In the genomic region with DNA sequence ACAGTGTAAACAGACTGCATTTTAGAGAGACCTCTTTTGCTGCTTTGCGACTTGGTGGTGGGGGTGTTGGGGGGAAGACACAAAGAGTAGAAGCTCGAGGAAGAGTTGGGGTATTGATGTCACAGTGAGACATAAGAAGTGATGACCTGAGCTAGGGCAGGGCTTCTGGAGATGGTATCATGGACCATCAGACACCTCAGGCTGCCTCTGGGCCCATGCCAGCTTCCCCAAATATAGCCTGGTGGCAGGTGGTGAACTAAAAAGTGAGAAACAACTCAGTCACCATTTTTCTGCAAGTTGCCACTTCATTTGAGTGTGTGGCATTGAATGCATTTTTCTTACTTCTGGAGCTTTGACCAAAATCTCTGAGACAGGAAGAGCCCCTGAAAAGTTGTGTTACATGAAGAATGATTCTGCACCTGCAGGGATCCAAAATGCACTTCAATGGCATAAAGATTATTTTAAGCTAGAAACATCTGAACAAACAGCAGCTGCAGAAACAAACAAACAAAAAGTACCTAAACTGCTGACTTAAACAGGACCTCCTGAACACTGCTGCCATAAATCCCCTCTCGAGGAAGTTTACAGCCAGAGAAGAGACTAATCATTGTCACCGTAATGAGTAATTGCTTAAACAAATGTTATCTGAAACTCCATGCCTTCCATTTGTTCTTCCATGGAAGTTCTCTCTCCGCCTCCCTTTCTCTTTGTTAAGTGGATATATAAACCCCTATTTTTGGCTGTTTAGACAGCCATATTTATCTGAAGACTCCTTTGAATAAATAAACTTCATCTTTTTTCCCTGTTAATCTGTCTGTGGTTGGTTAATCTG, we compare ENCODE assay signal across 16 cellular contexts. TPM values are rescaled to one million over a fixed set of nuclear protein-coding genes. Genes with fewer than 3 reads are reported as not detected.
DNase-seq lines count a peak whose midpoint lies in the region; ATAC-seq, FAIRE-seq and TF ChIP-seq lines count a peak whose summit lies in the region.
"Had no signal": no experiment of that assay in that cellular context is flagged by ENCODE, and none has a peak within 500 bp of the region (broad histone marks: within the 10 kb centered on the region; RNA-seq: fewer than 3 reads in every experiment).

No MANE protein-coding gene starts in this region.

- H3K27me3 Mint-ChIP-seq in chondrocyte (ENCODE audit: low read depth) (peaks cover 23% of the 10 kb centered on the region), neural progenitor cell (ENCODE audit: insufficient read depth, low read depth) (peaks cover 2% of the 10 kb centered on the region)
- peaks cover 5% of the 10 kb centered on the region for H3K27me3 Mint-ChIP-seq in activated CD4-positive, alpha-beta T cell treated with anti-CD3 and anti-CD28 coated beads for 36 hours

- H3K9ac ChIP-seq in MM.1S (ENCODE audit: low read length), result peak overlapping the region; percentile 41
- H3K9ac ChIP-seq in neural progenitor cell, result no peak overlapping the region

- peak overlapping the region; percentile 42 for H3K4me2 ChIP-seq in MM.1S (ENCODE audit: low read depth, low read length)
- peak overlapping the region; percentile 65 for H3K4me2 ChIP-seq in neural progenitor cell

- H3K4me3 ChIP-seq in MM.1S (ENCODE audit: low read length) (0 out of 2 replicates have a peak overlapping the region, but pooled peaks have one; percentile 3), neural progenitor cell (no peak overlapping the region)
- H3K4me3 ChIP-seq: breast epithelium, heart left ventricle, vagina had no signal

- H3K36me3 ChIP-seq in MM.1S (replicated peaks; ENCODE audit: insufficient read depth, low read length) (no peaks in the 10 kb centered on the region), neural progenitor cell (no peaks in the 10 kb centered on the region)
- H3K36me3 ChIP-seq: breast epithelium, heart left ventricle, vagina had no signal

- H3F3A ChIP-seq in MM.1S (ENCODE audit: insufficient read depth, low read length), result peaks cover 21% of the 10 kb centered on the region
- peaks cover 6% of the 10 kb centered on the region for H3F3A ChIP-seq in neural progenitor cell (ENCODE audit: low read depth)

- CTCF ChIA-PET in activated CD4-positive, alpha-beta T cell treated with anti-CD3 and anti-CD28 coated beads for 36 hours (lab: Charles Lee), result interaction anchor here (0.6 to 2.0 kb wide), 7 partner anchors 13 to 84 kb away, joined by 3 to 20 read pairs (median 6); a partner anchor contains a TSS

- H3K9me3 Mint-ChIP-seq in chondrocyte (ENCODE audit: low read depth) (peaks cover 6% of the 10 kb centered on the region), neural progenitor cell (no peaks in the 10 kb centered on the region)
- no peaks in the 10 kb centered on the region for H3K9me3 Mint-ChIP-seq in activated CD4-positive, alpha-beta T cell treated with anti-CD3 and anti-CD28 coated beads for 36 hours (ENCODE audit: low read depth)
- H3K9me3 Mint-ChIP-seq: activated CD4-positive, alpha-beta memory T cell treated with anti-CD3 and anti-CD28 coated beads, Interleukin-2, amount 10 ng/mL, durations not matched to agents 7 days and 5 days; activated T-cell treated with anti-CD3 and anti-CD28 coated beads, Interleukin-2, amount 50 U/mL, for 4 hours had no signal

- H3K79me2 ChIP-seq in MM.1S (ENCODE audit: low read length) (no peaks in the 10 kb centered on the region), neural progenitor cell (ENCODE audit: low read depth) (no peaks in the 10 kb centered on the region)

- no peak for FAIRE-seq in HTR-8/SVneo (lab: Jason Lieb, UNC)

- H3K9me2 ChIP-seq in MM.1S (replicated peaks; ENCODE audit: insufficient read depth, low read length), result no peaks in the 10 kb centered on the region

- H3K27ac ChIP-seq in MM.1S (ENCODE audit: low read length) (peak overlapping the region; percentile 79), neural progenitor cell (no peak overlapping the region)
- H3K27ac ChIP-seq: breast epithelium, RWPE1, vagina had no signal

- POLR2A ChIA-PET in activated CD4-positive, alpha-beta T cell treated with anti-CD3 and anti-CD28 coated beads for 36 hours (lab: Charles Lee), result no interaction called here

- H3K4me3 Mint-ChIP-seq in chondrocyte (ENCODE audit: unreplicated experiment), result no peak overlapping the region
- H3K4me3 Mint-ChIP-seq in neural progenitor cell, result no peak overlapping the region
- H3K4me3 Mint-ChIP-seq in activated CD4-positive, alpha-beta T cell treated with anti-CD3 and anti-CD28 coated beads for 36 hours, result no peak overlapping the region
- H3K4me3 Mint-ChIP-seq: activated CD4-positive, alpha-beta memory T cell treated with anti-CD3 and anti-CD28 coated beads, Interleukin-2, amount 10 ng/mL, durations not matched to agents 7 days and 5 days; activated T-cell treated with anti-CD3 and anti-CD28 coated beads, Interleukin-2, amount 50 U/mL, for 4 hours had no signal

- H3K4me1 Mint-ChIP-seq in chondrocyte (ENCODE audit: low read depth), result no peaks in the 10 kb centered on the region
- H3K4me1 Mint-ChIP-seq in neural progenitor cell, result peaks cover 7% of the 10 kb centered on the region
- peaks cover 7% of the 10 kb centered on the region for H3K4me1 Mint-ChIP-seq in activated CD4-positive, alpha-beta T cell treated with anti-CD3 and anti-CD28 coated beads for 36 hours

- intact Hi-C loops in activated CD4-positive, alpha-beta T cell treated with anti-CD3 and anti-CD28 coated beads for 36 hours (cut with DNase I, micrococcal nuclease), result loop anchor here (1.0 kb wide), 1 partner anchor 81 kb away; no protein-coding TSS in a partner anchor

- no peak overlapping the region for H3K27ac Mint-ChIP-seq in chondrocyte (ENCODE audit: unreplicated experiment)
- no peak overlapping the region for H3K27ac Mint-ChIP-seq in neural progenitor cell
- H3K27ac Mint-ChIP-seq in activated CD4-positive, alpha-beta T cell treated with anti-CD3 and anti-CD28 coated beads for 36 hours, result no peak overlapping the region
- H3K27ac Mint-ChIP-seq: activated CD4-positive, alpha-beta memory T cell treated with anti-CD3 and anti-CD28 coated beads, Interleukin-2, amount 10 ng/mL, durations not matched to agents 7 days and 5 days had no signal

- no peaks in the 10 kb centered on the region for H3K27me3 ChIP-seq in MM.1S (replicated peaks; ENCODE audit: insufficient read depth, low read length)
- no peaks in the 10 kb centered on the region for H3K27me3 ChIP-seq in neural progenitor cell
- H3K27me3 ChIP-seq: breast epithelium, heart left ventricle, vagina had no signal

- H3K4me1 ChIP-seq in MM.1S (ENCODE audit: low read length), result peaks cover 49% of the 10 kb centered on the region
- H3K4me1 ChIP-seq in neural progenitor cell, result peaks cover 15% of the 10 kb centered on the region
- H3K4me1 ChIP-seq: breast epithelium, vagina had no signal

- ATAC-seq in activated CD4-positive, alpha-beta T cell treated with anti-CD3 and anti-CD28 coated beads for 36 hours, result no peak
- ATAC-seq in HG03565 (IDR thresholded peaks at IDR 0.05; ENCODE audit: unreplicated experiment), result no peak

- H3K36me3 Mint-ChIP-seq in chondrocyte (ENCODE audit: low read depth), result no peaks in the 10 kb centered on the region
- H3K36me3 Mint-ChIP-seq in neural progenitor cell, result no peaks in the 10 kb centered on the region
- no peaks in the 10 kb centered on the region for H3K36me3 Mint-ChIP-seq in activated CD4-positive, alpha-beta T cell treated with anti-CD3 and anti-CD28 coated beads for 36 hours (ENCODE audit: low read depth)

- H4K20me1 ChIP-seq in MM.1S (ENCODE audit: insufficient read depth, low read length) (no peaks in the 10 kb centered on the region), neural progenitor cell (ENCODE audit: low read depth) (no peaks in the 10 kb centered on the region)

- H3K9me3 ChIP-seq in MM.1S (replicated peaks; ENCODE audit: insufficient read depth, low read length), result no peaks in the 10 kb centered on the region
- H3K9me3 ChIP-seq in neural progenitor cell (ENCODE audit: low read depth), result no peaks in the 10 kb centered on the region
- H3K9me3 ChIP-seq: breast epithelium, vagina had no signal

- DNase-seq in DMS53 (lab: John Stamatoyannopoulos, UW) (peak; percentile 38), MM.1S (peak; percentile 62), chondrocyte (ENCODE audit: low spot score) (peak; percentile 26), neural progenitor cell (ENCODE audit: low spot score) (no peak), HTR-8/SVneo (ENCODE audit: insufficient read length, low spot score) (no peak), NOMO-1 treated with DMSO at 0.1 percent for 48 hours (lab: John Stamatoyannopoulos, UW; ENCODE audit: unreplicated experiment) (no peak)
- DNase-seq in activated CD4-positive, alpha-beta T cell treated with anti-CD3 and anti-CD28 coated beads for 36 hours, result no peak
- DNase-seq: activated T-cell treated with anti-CD3 and anti-CD28 coated beads, Interleukin-2, amount 50 U/mL, for 4 hours; NCI-H1694 treated with DMSO at 0.1 percent for 48 hours had no signal

- no peak for TF ChIP-seq CTCF in MM.1S (IDR thresholded peaks at IDR 0.05; ENCODE audit: low read length)
- TF ChIP-seq CTCF in chondrocyte (IDR thresholded peaks at IDR 0.05), result no peak
- no peak for TF ChIP-seq CTCF in neural progenitor cell (IDR thresholded peaks at IDR 0.05)

- peak overlapping the region; percentile 53 for H2AFZ ChIP-seq in MM.1S (ENCODE audit: low read length)
- H2AFZ ChIP-seq in neural progenitor cell (replicated peaks), result peak overlapping the region; percentile 98

RNA-seq across cellular contexts. Expression of a gene that starts 15.2 kb away (rescaled TPM):
- total RNA-seq in chondrocyte (0.10 TPM in 2 of 3 replicates, not detected in the other), neural progenitor cell (ENCODE audit: low replicate concordance) (not detected in 2 replicates)
- total RNA-seq in activated CD4-positive, alpha-beta T cell treated with anti-CD3 and anti-CD28 coated beads for 36 hours, result 1 to 10 TPM; 1.4 to 2.2 TPM
- total RNA-seq: NCI-H460, vagina had no signal

RNA-seq across cellular contexts. Expression of a gene that starts 54.2 kb away (rescaled TPM):
- total RNA-seq in chondrocyte (15.2 to 22.3 TPM (median 21.2 TPM) in 3 replicates), neural progenitor cell (ENCODE audit: low replicate concordance) (1.9 and 6.5 TPM in 2 replicates)
- 10 to 100 TPM; 68.3 to 78.5 TPM for total RNA-seq in activated CD4-positive, alpha-beta T cell treated with anti-CD3 and anti-CD28 coated beads for 36 hours

Comparison
In these comparisons a context has a peak if more than half of its experiments do, and no peak if none do; other contexts are left out.
1. DNase-seq: peak in DMS53 (single experiment), MM.1S (single experiment) and chondrocyte (single experiment); none in neural progenitor cell (single experiment), activated CD4-positive, alpha-beta T cell treated with anti-CD3 and anti-CD28 coated beads for 36 hours (single experiment), HTR-8/SVneo (single experiment) and NOMO-1 treated with DMSO at 0.1 percent for 48 hours (single experiment).